Comparison of ENCODE assay signal across 38 cellular contexts in the genomic region with DNA sequence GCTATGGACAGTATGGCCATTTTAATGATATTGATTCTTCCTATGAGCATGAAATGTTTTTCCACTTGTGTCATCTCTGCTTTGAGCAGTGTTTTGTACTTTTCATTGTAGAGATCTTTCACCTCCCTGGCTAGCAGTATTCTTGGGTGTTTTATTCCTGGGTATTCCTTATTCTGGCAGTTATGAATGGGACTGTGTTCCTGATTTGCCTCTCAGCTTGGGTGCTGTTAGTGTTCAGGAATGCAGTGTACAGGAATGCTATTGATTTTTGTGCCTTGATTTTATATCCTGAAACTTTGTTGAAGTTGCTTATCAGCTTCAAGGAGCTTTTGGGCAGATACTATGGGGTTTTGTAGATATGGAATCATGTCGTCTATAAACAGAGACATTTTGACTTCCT. TPM values are rescaled to one million over a fixed set of nuclear protein-coding genes. Genes with fewer than 3 reads are reported as not detected.
"Had no signal": no experiment of that assay in that cellular context is flagged by ENCODE, and none has a peak within 500 bp of the region (broad histone marks: within the 10 kb centered on the region; RNA-seq: fewer than 3 reads in every experiment).

No MANE protein-coding gene starts in this region.

- H3K27ac ChIP-seq: KMS-11 had no signal

- H3K9me3 ChIP-seq: MG63 had no signal

- DNase-seq: Karpas-422, Kasumi-1, KG1, MG63, MM.1S, MV-4-11, NCI-H1048, NCI-H1092, NCI-H1092 treated with DMSO at 0.1 percent for 48 hours, NCI-H1105, NCI-H1105 treated with DMSO at 0.1 percent for 48 hours, NCI-H1417, NCI-H1417 treated with DMSO at 0.1 percent for 48 hours, NCI-H1436, NCI-H1436 treated with DMSO at 0.1 percent for 48 hours, NCI-H146, NCI-H1694, NCI-H1694 treated with DMSO at 0.1 percent for 48 hours, NCI-H187, NCI-H187 treated with DMSO at 0.1 percent for 48 hours, NCI-H1930, NCI-H2029, NCI-H2029 treated with DMSO at 0.1 percent for 48 hours, NCI-H2081, NCI-H2081 treated with DMSO at 0.1 percent for 48 hours, NCI-H2107, NCI-H2171, NCI-H2171 treated with DMSO at 0.1 percent for 48 hours, NCI-H2227 treated with DMSO at 0.1 percent for 48 hours, NCI-H226, NCI-H345, NCI-H446, NCI-H446 treated with DMSO at 0.1 percent for 48 hours had no signal

- H3K4me3 ChIP-seq: MG63 had no signal

- H3K36me3 ChIP-seq: MG63 had no signal

RNA-seq across cellular contexts. Expression of gene CTXND1, which starts 49.5 kb away (rescaled TPM):
- total RNA-seq: LHCN-M2, M059J, MCF 10A, NCI-H460 had no signal
